In genomic region chr15:61227269-61228024, GRCh38 we compare ENCODE assay signal across 8 cellular contexts. TPM values are rescaled to one million over a fixed set of nuclear protein-coding genes. Genes with fewer than 3 reads are reported as not detected.
DNase-seq lines count a peak whose midpoint lies in the region; ATAC-seq and TF ChIP-seq lines count a peak whose summit lies in the region.

No MANE protein-coding gene starts in this region.

- H3K9me3 ChIP-seq in effector memory CD4-positive, alpha-beta T cell (ENCODE audit: control insufficient read depth, low read length), result no peaks in the 10 kb centered on the region

- peak overlapping the region; percentile 71 for H3K4me3 ChIP-seq in fibroblast of pulmonary artery (replicated peaks; ENCODE audit: low read depth, low read length)
- H3K4me3 ChIP-seq in effector memory CD4-positive, alpha-beta T cell (ENCODE audit: insufficient read depth, low read depth, low read length, poor library complexity, severe bottlenecking), result no peak overlapping the region

- peak overlapping the region; percentile 91 to 98 (median 94) for H3K4me3 Mint-ChIP-seq in nephron

- H3K4me1 ChIP-seq in effector memory CD4-positive, alpha-beta T cell (ENCODE audit: control insufficient read depth, insufficient read depth, low read length, poor library complexity, severe bottlenecking), result peaks cover 11% of the 10 kb centered on the region

- H3K9me3 Mint-ChIP-seq in nephron, result no peaks in the 10 kb centered on the region

- peaks cover 15% of the 10 kb centered on the region for H3K4me1 Mint-ChIP-seq in nephron

- H3K36me3 ChIP-seq in effector memory CD4-positive, alpha-beta T cell (ENCODE audit: control insufficient read depth, insufficient read depth, low read length), result no peaks in the 10 kb centered on the region

- intact Hi-C loops in Right ventricle myocardium inferior (cut with DNase I), result no loop called here
- intact Hi-C loops in cardiac septum (cut with DNase I), result no loop called here

- no peak overlapping the region for H3K27ac ChIP-seq in effector memory CD4-positive, alpha-beta T cell (ENCODE audit: insufficient read depth, low read length, poor library complexity, severe bottlenecking)

- peaks cover 16% of the 10 kb centered on the region for H3K27me3 Mint-ChIP-seq in nephron (ENCODE audit: low read depth)

- no peak for ATAC-seq in Right ventricle myocardium inferior

- peak overlapping the region; percentile 51 to 89 (median 61) for H3K27ac Mint-ChIP-seq in nephron

- no peak for TF ChIP-seq CTCF in fibroblast of pulmonary artery (IDR thresholded peaks at IDR 0.05; ENCODE audit: low read length, missing control alignments)
- no peak for TF ChIP-seq CTCF in nephron (IDR thresholded peaks at IDR 0.05; ENCODE audit: unreplicated experiment in 3 of 3)

- peak; percentile 54 for DNase-seq in Right ventricle myocardium inferior (ENCODE audit: missing footprints)
- DNase-seq in cardiac septum (ENCODE audit: low spot score), result no peak
- peak; percentile 15 for DNase-seq in SK-N-DZ (ENCODE audit: low spot score)
- peak; percentile 40 for DNase-seq in fibroblast of pulmonary artery (ENCODE audit: low read depth)
- DNase-seq in GF-D8 (lab: John Stamatoyannopoulos, UW), result no peak
- DNase-seq in CD1c-positive myeloid dendritic cell (ENCODE audit: extremely low spot score), result no peak
- no peak for DNase-seq in effector memory CD4-positive, alpha-beta T cell

- no peaks in the 10 kb centered on the region for H3K36me3 Mint-ChIP-seq in nephron (ENCODE audit: low read depth)

- peaks cover 17% of the 10 kb centered on the region for H3K27me3 ChIP-seq in effector memory CD4-positive, alpha-beta T cell (replicated peaks; ENCODE audit: control insufficient read depth, insufficient read depth, low read length, poor library complexity, severe bottlenecking)

RNA-seq across cellular contexts. Expression of gene RORA, which starts 1.7 kb away (rescaled TPM):
- total RNA-seq in Right ventricle myocardium inferior, result 17.8 TPM
- 13.6 TPM for total RNA-seq in cardiac septum
- polyA plus RNA-seq in SK-N-DZ (2014; cell fraction: cytosol; rRNA removed), result 0.40 and 0.45 TPM in 2 replicates
- polyA plus RNA-seq in SK-N-DZ (2014; cell fraction: nucleus; rRNA removed), result 2.0 and 3.2 TPM in 2 replicates

Comparison
In these comparisons a context has a peak if more than half of its experiments do, and no peak if none do; other contexts are left out.
1. DNase-seq: peak in Right ventricle myocardium inferior (single experiment), SK-N-DZ (single experiment) and fibroblast of pulmonary artery (single experiment); none in cardiac septum (single experiment), GF-D8 (single experiment), CD1c-positive myeloid dendritic cell (single experiment) and effector memory CD4-positive, alpha-beta T cell (0 of 3).